In the genomic region with DNA sequence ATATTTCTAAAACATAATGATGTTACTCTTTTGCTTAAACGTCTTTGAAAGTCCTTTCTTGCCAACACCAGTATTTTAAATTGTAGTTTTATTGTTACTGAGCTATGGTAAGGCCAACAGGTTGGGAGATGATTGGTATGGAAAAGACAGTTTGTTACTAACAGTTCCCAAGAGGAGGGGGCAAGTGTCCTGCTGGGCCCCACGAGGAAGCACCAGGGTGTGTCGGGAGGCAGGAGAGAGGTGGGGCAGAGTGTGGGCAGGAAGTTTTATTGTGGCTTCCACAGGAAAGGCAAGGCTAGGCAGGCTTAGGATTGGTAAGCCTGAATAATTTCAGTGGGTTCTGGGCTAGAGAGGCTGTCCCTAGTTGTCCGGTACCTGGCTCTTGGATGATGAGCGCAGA, we compare ENCODE assay signal across 16 cellular contexts.
A peak's percentile ranks its signal among the peaks of the same experiment; 100 is the strongest.
DNase-seq lines count a peak whose midpoint lies in the region; ATAC-seq and TF ChIP-seq lines count a peak whose summit lies in the region.
"Had no signal": no experiment of that assay in that cellular context is flagged by ENCODE, and none has a peak within 500 bp of the region (broad histone marks: within the 10 kb centered on the region; RNA-seq: fewer than 3 reads in every experiment).

No MANE protein-coding gene starts in this region.

- H3K4ac ChIP-seq in mesenchymal stem cell (ENCODE audit: low read depth in 1 of 2, low read length in 2 of 2): peak overlapping the region; percentile 10 to 73

- H3K36me3 ChIP-seq in body of pancreas (replicated peaks in 1 of 2; ENCODE audit: insufficient read depth in 1 of 2, low read depth in 2 of 2) (no peaks in the 10 kb centered on the region), mesenchymal stem cell (ENCODE audit: control insufficient read depth in 1 of 2, insufficient read depth in 2 of 2, low read depth in 1 of 2, low read length in 2 of 2) (no peaks in the 10 kb centered on the region), neural progenitor cell (no peaks in the 10 kb centered on the region)
- H3K36me3 ChIP-seq in CD8-positive, alpha-beta T cell (ENCODE audit: insufficient read depth, low read length): no peaks in the 10 kb centered on the region

- H2AFZ ChIP-seq in mesenchymal stem cell (ENCODE audit: low read depth, low read length) (no peak overlapping the region), neural progenitor cell (replicated peaks) (no peak overlapping the region)

- CTCF ChIA-PET in activated CD8-positive, alpha-beta T cell treated with anti-CD3 and anti-CD28 coated beads for 36 hours (lab: Charles Lee): interaction anchor here (2.1 kb wide), 1 partner anchor 31 kb away, joined by 6 read pairs; no protein-coding TSS in a partner anchor
- CTCF ChIA-PET in CD8-positive, alpha-beta T cell (lab: Charles Lee): interaction anchor here (1.3 kb wide), 1 partner anchor 32 kb away, joined by 5 read pairs; no protein-coding TSS in a partner anchor

- H3K4me1 Mint-ChIP-seq in neural progenitor cell: peaks cover 23% of the 10 kb centered on the region
- peaks cover 9% of the 10 kb centered on the region for H3K4me1 Mint-ChIP-seq in activated CD8-positive, alpha-beta T cell treated with anti-CD3 and anti-CD28 coated beads for 36 hours (ENCODE audit: low read depth)
- H3K4me1 Mint-ChIP-seq in CD8-positive, alpha-beta T cell (ENCODE audit: low read depth): no peaks in the 10 kb centered on the region

- no peaks in the 10 kb centered on the region for H3K9me3 Mint-ChIP-seq in neural progenitor cell
- H3K9me3 Mint-ChIP-seq in activated CD8-positive, alpha-beta T cell treated with anti-CD3 and anti-CD28 coated beads for 36 hours: no peaks in the 10 kb centered on the region
- no peaks in the 10 kb centered on the region for H3K9me3 Mint-ChIP-seq in CD8-positive, alpha-beta T cell
- H3K9me3 Mint-ChIP-seq: activated T-cell treated with anti-CD3 and anti-CD28 coated beads, Interleukin-2, amount 50 U/mL, for 72 hours; IgD-negative memory B cell had no signal

- H3K27me3 ChIP-seq in body of pancreas (no peaks in the 10 kb centered on the region), mesenchymal stem cell (ENCODE audit: control insufficient read depth in 1 of 2, insufficient read depth in 1 of 2, low read length in 2 of 2) (no peaks in the 10 kb centered on the region), neural progenitor cell (no peaks in the 10 kb centered on the region)
- H3K27me3 ChIP-seq in CD8-positive, alpha-beta T cell (ENCODE audit: insufficient read depth, low read length): no peaks in the 10 kb centered on the region

- peak overlapping the region; percentile 9 for H2AK5ac ChIP-seq in mesenchymal stem cell (ENCODE audit: low read length, severe bottlenecking)

- TF ChIP-seq CTCF in body of pancreas (IDR thresholded peaks at IDR 0.05): no peak
- no peak for TF ChIP-seq CTCF in neural progenitor cell (IDR thresholded peaks at IDR 0.05)
- TF ChIP-seq CTCF in activated CD8-positive, alpha-beta T cell treated with anti-CD3 and anti-CD28 coated beads for 36 hours (IDR thresholded peaks at IDR 0.05): no peak
- no peak for TF ChIP-seq CTCF in CD8-positive, alpha-beta T cell (IDR thresholded peaks at IDR 0.05)

- peaks cover 10% of the 10 kb centered on the region for H3F3A ChIP-seq in neural progenitor cell (ENCODE audit: low read depth)

- no peaks in the 10 kb centered on the region for H3K4me1 ChIP-seq in body of pancreas
- H3K4me1 ChIP-seq in mesenchymal stem cell (ENCODE audit: control insufficient read depth, insufficient read depth, low read depth, low read length): peaks cover 4% of the 10 kb centered on the region
- peaks cover 27% of the 10 kb centered on the region for H3K4me1 ChIP-seq in neural progenitor cell
- no peaks in the 10 kb centered on the region for H3K4me1 ChIP-seq in CD8-positive, alpha-beta T cell (ENCODE audit: insufficient read depth, low read length)

- H3K27ac ChIP-seq in body of pancreas (peak overlapping the region in 3 of 4 donors; percentile 28 to 71 (median 39)), mesenchymal stem cell (ENCODE audit: low read length, poor library complexity, severe bottlenecking) (no peak overlapping the region), neural progenitor cell (no peak overlapping the region)
- H3K27ac ChIP-seq in CD8-positive, alpha-beta T cell (ENCODE audit: low read depth, low read length): no peak overlapping the region

- no peak overlapping the region for H3K4me2 ChIP-seq in mesenchymal stem cell (ENCODE audit: low read length, poor library complexity, severe bottlenecking)
- no peak overlapping the region for H3K4me2 ChIP-seq in neural progenitor cell

- DNase-seq in A172 (ENCODE audit: low spot score): peak; percentile 28
- DNase-seq in HT1080 (ENCODE audit: low read depth): peak; percentile 22
- DNase-seq in body of pancreas: no peak
- no peak for DNase-seq in mesenchymal stem cell
- no peak for DNase-seq in neural progenitor cell (ENCODE audit: low spot score)
- no peak for DNase-seq in activated CD8-positive, alpha-beta T cell treated with anti-CD3 and anti-CD28 coated beads for 36 hours
- DNase-seq in CD8-positive, alpha-beta T cell: no peak
- DNase-seq: activated CD4-positive, alpha-beta T cell treated with anti-CD3 and anti-CD28 coated beads, Interleukin-2, amount 50 U/mL, for 1 hour; activated T-cell treated with anti-CD3 and anti-CD28 coated beads, Interleukin-2, amount 50 U/mL, for 72 hours; amniotic stem cell; erythroblast; head of caudate nucleus; NCI-H1092 treated with DMSO at 0.1 percent for 48 hours had no signal

- no peaks in the 10 kb centered on the region for H3K79me1 ChIP-seq in mesenchymal stem cell (replicated peaks; ENCODE audit: low read length, poor library complexity, severe bottlenecking)

- H3K27ac Mint-ChIP-seq in neural progenitor cell: no peak overlapping the region
- no peak overlapping the region for H3K27ac Mint-ChIP-seq in activated CD8-positive, alpha-beta T cell treated with anti-CD3 and anti-CD28 coated beads for 36 hours
- no peak overlapping the region for H3K27ac Mint-ChIP-seq in CD8-positive, alpha-beta T cell
- H3K27ac Mint-ChIP-seq: activated T-cell treated with anti-CD3 and anti-CD28 coated beads, Interleukin-2, amount 50 U/mL, for 72 hours; IgD-negative memory B cell; progenitor cell of endocrine pancreas had no signal

- peaks cover 3% of the 10 kb centered on the region for H3K27me3 Mint-ChIP-seq in neural progenitor cell (ENCODE audit: insufficient read depth, low read depth)
- H3K27me3 Mint-ChIP-seq in activated CD8-positive, alpha-beta T cell treated with anti-CD3 and anti-CD28 coated beads for 36 hours: peaks cover 7% of the 10 kb centered on the region
- H3K27me3 Mint-ChIP-seq in CD8-positive, alpha-beta T cell (ENCODE audit: low read depth): no peaks in the 10 kb centered on the region

- no peaks in the 10 kb centered on the region for H3K79me2 ChIP-seq in neural progenitor cell (ENCODE audit: low read depth)

- H2BK5ac ChIP-seq in mesenchymal stem cell (ENCODE audit: low read depth, low read length, poor library complexity, severe bottlenecking): no peak overlapping the region

- H3K23ac ChIP-seq in mesenchymal stem cell (ENCODE audit: low read length in 2 of 2): no peak overlapping the region

- H3K9me3 ChIP-seq in body of pancreas (no peaks in the 10 kb centered on the region), mesenchymal stem cell (ENCODE audit: control insufficient read depth, low read length) (peaks cover 12% of the 10 kb centered on the region), neural progenitor cell (ENCODE audit: low read depth) (no peaks in the 10 kb centered on the region)
- no peaks in the 10 kb centered on the region for H3K9me3 ChIP-seq in CD8-positive, alpha-beta T cell (ENCODE audit: low read length)

- no peak for TF ChIP-seq POLR2A in body of pancreas (IDR thresholded peaks at IDR 0.05)

- H3K9ac ChIP-seq in mesenchymal stem cell (ENCODE audit: low read length): peak overlapping the region; percentile 66
- no peak overlapping the region for H3K9ac ChIP-seq in neural progenitor cell

- no peak for ATAC-seq in body of pancreas
- ATAC-seq in activated CD8-positive, alpha-beta T cell treated with anti-CD3 and anti-CD28 coated beads for 36 hours: no peak
- ATAC-seq in CD8-positive, alpha-beta T cell: no peak
- ATAC-seq in GM18498 (IDR thresholded peaks at IDR 0.05; ENCODE audit: unreplicated experiment): no peak
- ATAC-seq: activated T-cell treated with anti-CD3 and anti-CD28 coated beads, Interleukin-2, amount 50 U/mL, for 72 hours had no signal

- H3K18ac ChIP-seq in mesenchymal stem cell (ENCODE audit: low read depth in 1 of 2, low read length in 2 of 2): peak overlapping the region; percentile 67 to 70

- H3K14ac ChIP-seq in mesenchymal stem cell (ENCODE audit: low read length in 2 of 2): no peak overlapping the region

- H3K4me3 ChIP-seq in body of pancreas (no peak overlapping the region), mesenchymal stem cell (ENCODE audit: insufficient read depth in 1 of 2, low read depth in 1 of 2, low read length in 2 of 2) (peak overlapping the region in 1 of 2 experiments; percentile 38), neural progenitor cell (no peak overlapping the region)
- no peak overlapping the region for H3K4me3 ChIP-seq in CD8-positive, alpha-beta T cell (ENCODE audit: low read depth, low read length)

- POLR2A ChIA-PET in activated CD8-positive, alpha-beta T cell treated with anti-CD3 and anti-CD28 coated beads for 36 hours (lab: Charles Lee): no interaction called here
- POLR2A ChIA-PET in CD8-positive, alpha-beta T cell (lab: Charles Lee): no interaction called here

- H2BK15ac ChIP-seq in mesenchymal stem cell (ENCODE audit: low read depth, poor library complexity, severe bottlenecking): peak overlapping the region; percentile 93

- H4K91ac ChIP-seq in mesenchymal stem cell (ENCODE audit: low read length): peak overlapping the region; percentile 57

- H4K20me1 ChIP-seq in neural progenitor cell (ENCODE audit: low read depth): no peaks in the 10 kb centered on the region

- intact Hi-C loops in body of pancreas (cut with DNase I): no loop called here
- intact Hi-C loops in activated CD8-positive, alpha-beta T cell treated with anti-CD3 and anti-CD28 coated beads for 36 hours (cut with micrococcal nuclease): no loop called here
- intact Hi-C loops in CD8-positive, alpha-beta T cell (cut with DNase I, micrococcal nuclease): no loop called here

- peak overlapping the region; percentile 11 to 96 for H2BK12ac ChIP-seq in mesenchymal stem cell (ENCODE audit: low read length in 2 of 2)

- peak overlapping the region; percentile 64 for H2BK120ac ChIP-seq in mesenchymal stem cell (ENCODE audit: low read depth, low read length)

- H3K36me3 Mint-ChIP-seq in neural progenitor cell: no peaks in the 10 kb centered on the region
- H3K36me3 Mint-ChIP-seq in activated CD8-positive, alpha-beta T cell treated with anti-CD3 and anti-CD28 coated beads for 36 hours (ENCODE audit: low read depth): no peaks in the 10 kb centered on the region
- H3K36me3 Mint-ChIP-seq in CD8-positive, alpha-beta T cell: no peaks in the 10 kb centered on the region

- no peak overlapping the region for H3K4me3 Mint-ChIP-seq in neural progenitor cell
- no peak overlapping the region for H3K4me3 Mint-ChIP-seq in activated CD8-positive, alpha-beta T cell treated with anti-CD3 and anti-CD28 coated beads for 36 hours
- no peak overlapping the region for H3K4me3 Mint-ChIP-seq in CD8-positive, alpha-beta T cell
- H3K4me3 Mint-ChIP-seq: activated T-cell treated with anti-CD3 and anti-CD28 coated beads, Interleukin-2, amount 50 U/mL, for 72 hours; IgD-negative memory B cell had no signal

- WGBS in body of pancreas, 2 donors: 59 to 63% methylated on average over 5 of the region's 5 CpGs
- WGBS in mesenchymal stem cell: 71% methylated on average over 4 of the region's 5 CpGs

- peak overlapping the region; percentile 75 for H4K8ac ChIP-seq in mesenchymal stem cell (ENCODE audit: low read length)

Comparison
In these comparisons a context has a peak if more than half of its experiments do, and no peak if none do; other contexts are left out.
1. DNase-seq: peak in A172 (single experiment) and HT1080 (single experiment); none in body of pancreas (0 of 4), mesenchymal stem cell (single experiment), neural progenitor cell (single experiment), activated CD8-positive, alpha-beta T cell treated with anti-CD3 and anti-CD28 coated beads for 36 hours (single experiment) and CD8-positive, alpha-beta T cell (0 of 7).
2. H3K27ac ChIP-seq: peak in body of pancreas (3 of 4); none in mesenchymal stem cell (single experiment), neural progenitor cell (single experiment) and CD8-positive, alpha-beta T cell (single experiment).